ENCODE assay signal across 1 cellular context in genomic region chr12:120581998-120582397, GRCh38.
TF ChIP-seq lines count a peak whose summit lies in the region.

No MANE protein-coding gene starts in this region.

TF ChIP-seq in H1, 55 proteins besides CTCF, POLR2A, EP300 and RAD21:
- no peak for TF ChIP-seq PHF8 (conservative IDR thresholded peaks at IDR 0.05; ENCODE audit: low read depth, low read length)
- TF ChIP-seq EZH2 (IDR thresholded peaks at IDR 0.05; ENCODE audit: low read depth, low read length, severe bottlenecking), result no peak
- no peak for TF ChIP-seq CHD1 (IDR thresholded peaks at IDR 0.05; ENCODE audit: low read depth, low read length)
- TF ChIP-seq CREB1 (IDR thresholded peaks at IDR 0.05), result no peak
TF ChIP-seq in H1: peak in this region for 0.
